31 cellular contexts compared by ENCODE assay signal in the genomic region with DNA sequence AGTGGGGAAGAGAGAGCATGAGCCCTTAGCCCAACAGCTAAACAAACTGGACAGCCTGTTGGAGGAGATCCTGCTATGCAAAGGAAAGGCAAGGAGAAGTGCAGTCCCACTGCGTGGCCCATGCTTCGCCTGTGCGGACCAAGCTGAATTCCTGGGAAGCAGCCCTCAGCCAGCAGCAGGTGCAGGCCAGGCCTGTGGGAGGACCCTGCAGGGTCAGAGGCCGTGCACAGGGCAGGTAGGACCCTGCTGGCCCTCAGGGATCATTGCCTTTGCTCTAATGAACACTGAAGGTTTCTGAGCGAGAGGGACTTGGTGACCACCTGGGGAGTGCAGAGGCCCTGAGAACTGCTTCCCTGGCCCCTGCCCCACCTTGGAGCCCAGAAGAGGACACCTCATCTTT. TPM values are rescaled to one million over a fixed set of nuclear protein-coding genes. Genes with fewer than 3 reads are reported as not detected.
"Had no signal": no experiment of that assay in that cellular context is flagged by ENCODE, and none has a peak within 500 bp of the region (broad histone marks: within the 10 kb centered on the region; RNA-seq: fewer than 3 reads in every experiment).

No MANE protein-coding gene starts in this region.

- FAIRE-seq: HepG2, TTC549 had no signal

- H3K36me3 ChIP-seq: adrenal gland, breast epithelium, MG63, Peyer's patch had no signal

- ATAC-seq: activated T-helper 17 cell treated with anti-CD3 and anti-CD28 coated beads, Interleukin-2, amount 50 U/mL, for 72 hours; HepG2; T-cell had no signal

- H3K4me3 Mint-ChIP-seq: activated CD4-positive, alpha-beta memory T cell treated with anti-CD3 and anti-CD28 coated beads for 36 hours; activated CD4-positive, alpha-beta T cell treated with anti-CD3 and anti-CD28 coated beads, Interleukin-2, amount 10 ng/mL, durations not matched to agents 7 days and 5 days; activated naive CD4-positive, alpha-beta T cell treated with anti-CD3 and anti-CD28 coated beads for 36 hours; activated naive CD8-positive, alpha-beta T cell; activated T-helper 17 cell treated with anti-CD3 and anti-CD28 coated beads, Interleukin-2, amount 50 U/mL, for 72 hours; T-cell had no signal

- H3K27ac ChIP-seq: adrenal gland, breast epithelium, Peyer's patch, RWPE1 had no signal

- H3K4me1 ChIP-seq: adrenal gland, breast epithelium, Peyer's patch had no signal

- H3K9me3 ChIP-seq: adrenal gland, breast epithelium, MG63, Peyer's patch had no signal

- H3K36me3 Mint-ChIP-seq: activated CD4-positive, alpha-beta memory T cell treated with anti-CD3 and anti-CD28 coated beads for 36 hours; activated naive CD8-positive, alpha-beta T cell; T-cell had no signal

- DNase-seq: activated CD4-positive, alpha-beta memory T cell treated with anti-CD3 and anti-CD28 coated beads for 36 hours; activated CD4-positive, alpha-beta T cell treated with anti-CD3 and anti-CD28 coated beads, Interleukin-2, amount 10 ng/mL, durations not matched to agents 7 days and 5 days; activated CD4-positive, CD25-positive, alpha-beta regulatory T cell; activated gamma-delta T cell; activated naive CD4-positive, alpha-beta T cell treated with anti-CD3 and anti-CD28 coated beads for 36 hours; activated T-cell treated with anti-CD3 and anti-CD28 coated beads for 4 hours; activated T-cell treated with anti-CD3 and anti-CD28 coated beads, Interleukin-2, amount 50 U/mL, for 48 hours; anterior cingulate cortex; MG63; MV-4-11; NCI-H1105; NCI-H1436; NCI-H1694 treated with DMSO at 0.1 percent for 48 hours; NCI-H2029 treated with DMSO at 0.1 percent for 48 hours; NCI-H510A treated with DMSO at 0.1 percent for 48 hours; NCI-H69; NK-92 treated with Interleukin-12 subunit alpha and Interleukin-12 subunit beta, amount 100 ng/mL, for 24 hours; OCI-M1; SIG-M5; T-cell; T-helper 2 cell; T1000 had no signal

- H3K4me1 Mint-ChIP-seq: activated CD4-positive, alpha-beta T cell treated with anti-CD3 and anti-CD28 coated beads, Interleukin-2, amount 10 ng/mL, durations not matched to agents 7 days and 5 days; activated T-helper 17 cell treated with anti-CD3 and anti-CD28 coated beads, Interleukin-2, amount 50 U/mL, for 72 hours had no signal

- H3K27me3 ChIP-seq: Peyer's patch had no signal

- H3K9me3 Mint-ChIP-seq: activated CD4-positive, alpha-beta memory T cell treated with anti-CD3 and anti-CD28 coated beads for 36 hours; activated CD4-positive, alpha-beta T cell treated with anti-CD3 and anti-CD28 coated beads, Interleukin-2, amount 10 ng/mL, durations not matched to agents 7 days and 5 days; activated naive CD4-positive, alpha-beta T cell treated with anti-CD3 and anti-CD28 coated beads for 36 hours; activated T-helper 17 cell treated with anti-CD3 and anti-CD28 coated beads, Interleukin-2, amount 50 U/mL, for 72 hours; T-cell had no signal

- H3K27ac Mint-ChIP-seq: activated CD4-positive, alpha-beta memory T cell treated with anti-CD3 and anti-CD28 coated beads for 36 hours; activated CD4-positive, alpha-beta T cell treated with anti-CD3 and anti-CD28 coated beads, Interleukin-2, amount 10 ng/mL, durations not matched to agents 7 days and 5 days; activated naive CD4-positive, alpha-beta T cell treated with anti-CD3 and anti-CD28 coated beads for 36 hours; activated naive CD8-positive, alpha-beta T cell; activated T-helper 17 cell treated with anti-CD3 and anti-CD28 coated beads, Interleukin-2, amount 50 U/mL, for 72 hours; T-cell had no signal

- H3K4me3 ChIP-seq: adrenal gland, breast epithelium, MG63, Peyer's patch had no signal

RNA-seq across cellular contexts. Expression of a gene that starts 6.0 kb away (rescaled TPM):
- total RNA-seq: activated CD4-positive, alpha-beta memory T cell treated with anti-CD3 and anti-CD28 coated beads for 36 hours; activated CD4-positive, alpha-beta T cell treated with anti-CD3 and anti-CD28 coated beads, Interleukin-2, amount 10 ng/mL, durations not matched to agents 7 days and 5 days; activated CD8-positive, alpha-beta memory T cell treated with anti-CD3 and anti-CD28 coated beads for 36 hours; activated naive CD4-positive, alpha-beta T cell treated with anti-CD3 and anti-CD28 coated beads for 36 hours; activated T-helper 17 cell treated with anti-CD3 and anti-CD28 coated beads, Interleukin-2, amount 50 U/mL, for 72 hours; adrenal gland; breast epithelium had no signal
- polyA plus RNA-seq: adrenal gland, HepG2 had no signal

RNA-seq across cellular contexts. Expression of a gene that starts 29.7 kb away (rescaled TPM):
- total RNA-seq: activated CD4-positive, alpha-beta memory T cell treated with anti-CD3 and anti-CD28 coated beads for 36 hours; activated CD4-positive, alpha-beta T cell treated with anti-CD3 and anti-CD28 coated beads, Interleukin-2, amount 10 ng/mL, durations not matched to agents 7 days and 5 days; activated CD8-positive, alpha-beta memory T cell treated with anti-CD3 and anti-CD28 coated beads for 36 hours; activated naive CD4-positive, alpha-beta T cell treated with anti-CD3 and anti-CD28 coated beads for 36 hours; activated T-helper 17 cell treated with anti-CD3 and anti-CD28 coated beads, Interleukin-2, amount 50 U/mL, for 72 hours; adrenal gland; breast epithelium; HepG2; T-cell had no signal
- polyA plus RNA-seq: adrenal gland, HepG2 had no signal
